8 cellular contexts compared by ENCODE assay signal in the genomic region with DNA sequence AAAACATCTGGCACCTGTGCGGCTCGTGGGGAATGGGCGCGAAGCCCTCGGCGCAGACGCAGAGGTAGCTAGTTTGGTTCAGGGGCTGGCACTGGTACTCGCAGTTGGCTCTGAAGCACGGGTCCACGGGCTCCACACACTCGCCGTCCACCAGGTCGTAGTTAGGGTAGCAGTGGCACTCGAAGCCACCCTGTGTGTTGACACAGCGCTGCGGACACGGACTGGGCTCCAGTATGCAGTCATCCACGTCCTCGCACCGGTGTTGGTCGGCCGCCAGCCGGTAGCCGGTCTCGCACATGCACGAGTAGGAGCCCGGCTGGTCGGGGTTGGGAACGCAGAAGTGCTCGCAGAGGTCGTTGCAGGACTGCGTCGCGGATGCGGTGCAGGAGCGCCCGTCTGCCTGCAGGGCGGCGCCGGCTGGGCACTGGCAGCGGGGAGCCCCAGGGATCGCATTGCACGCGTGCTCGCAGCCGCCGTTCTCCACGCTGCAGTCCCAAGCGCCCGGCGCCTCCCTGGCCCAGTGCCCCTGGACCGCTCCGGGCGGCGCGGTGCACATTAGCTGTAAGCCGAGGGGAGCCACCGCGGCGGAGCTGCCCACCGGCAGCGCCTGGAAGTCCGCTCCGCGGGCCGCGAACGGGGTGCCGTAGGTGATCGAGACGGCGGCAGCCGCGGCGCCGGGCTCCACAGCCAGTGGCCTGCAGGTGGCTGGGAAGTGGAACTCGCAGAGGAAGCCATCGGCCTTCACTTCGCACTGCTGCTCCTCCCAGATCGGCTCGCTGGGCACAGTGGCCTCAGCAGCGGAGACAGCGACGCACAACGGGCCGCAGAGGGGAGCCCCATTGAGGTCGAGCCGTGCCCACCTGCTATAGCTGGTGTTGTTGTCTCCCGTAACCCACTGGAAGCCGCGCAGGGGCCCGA. TPM values are rescaled to one million over a fixed set of nuclear protein-coding genes. Genes with fewer than 3 reads are reported as not detected.
DNase-seq lines count a peak whose midpoint lies in the region; ATAC-seq and TF ChIP-seq lines count a peak whose summit lies in the region.

No MANE protein-coding gene starts in this region.

- no peak overlapping the region for H2AFZ ChIP-seq in DND-41 (ENCODE audit: low read depth, low read length)

- H3K4me3 ChIP-seq in DND-41 (ENCODE audit: low read depth in 1 of 2, low read length in 2 of 2) (no peak overlapping the region), MG63 (peak overlapping the region; percentile 39), adrenal gland (peak overlapping the region in 2 of 4 donors; percentile 28 to 56)

- H3K79me2 ChIP-seq in DND-41 (ENCODE audit: insufficient read depth, low read length): no peaks in the 10 kb centered on the region

- no peaks in the 10 kb centered on the region for H4K20me1 ChIP-seq in DND-41 (ENCODE audit: insufficient read depth, low read length)

- H3K9me3 ChIP-seq in DND-41 (ENCODE audit: insufficient read depth, low read length, severe bottlenecking) (no peaks in the 10 kb centered on the region), MG63 (no peaks in the 10 kb centered on the region), adrenal gland (replicated peaks in 1 of 3) (no peaks in the 10 kb centered on the region)

- no peak overlapping the region for H3K4me2 ChIP-seq in DND-41 (ENCODE audit: insufficient read depth, low read length)

- H3K27me3 ChIP-seq in DND-41 (ENCODE audit: insufficient read depth, low read length, poor library complexity): no peaks in the 10 kb centered on the region
- no peaks in the 10 kb centered on the region; the same call in 1 of the 2 replicates for H3K27me3 ChIP-seq in MG63
- peaks cover 17% of the 10 kb centered on the region for H3K27me3 ChIP-seq in adrenal gland

- no peak for TF ChIP-seq POLR2A in adrenal gland (IDR thresholded peaks at IDR 0.05)

- H3K36me3 ChIP-seq in DND-41 (ENCODE audit: insufficient read depth, low read length) (no peaks in the 10 kb centered on the region), MG63 (no peaks in the 10 kb centered on the region), adrenal gland (replicated peaks in 1 of 2) (no peaks in the 10 kb centered on the region)

- TF ChIP-seq CTCF in DND-41 (IDR thresholded peaks at IDR 0.05; ENCODE audit: borderline replicate concordance, extremely low read depth, low read length, poor library complexity, severe bottlenecking): peak; percentile 51
- TF ChIP-seq CTCF in adrenal gland (IDR thresholded peaks at IDR 0.05): peak in 5 of 6 experiments; percentile 18 to 58 (median 43)

- H3K27ac ChIP-seq in DND-41 (ENCODE audit: low read length) (no peak overlapping the region), adrenal gland (peak overlapping the region in 4 of 5 donors; percentile 38 to 86 (median 60))

- intact Hi-C loops in adrenal gland (cut with DNase I): no loop called here
- intact Hi-C loops in sciatic nerve (cut with DNase I): loop anchor here (5.0 kb wide), 1 partner anchor 274 kb away; no protein-coding TSS in a partner anchor

- 4 to 16% (median 5%) methylated on average over 22 to 92 of the region's 92 CpGs for WGBS in adrenal gland, 4 donors

- no peak overlapping the region for H3K9ac ChIP-seq in DND-41 (ENCODE audit: low read depth, low read length)

- H3K4me1 ChIP-seq in DND-41 (ENCODE audit: insufficient read depth, low read length) (no peaks in the 10 kb centered on the region), adrenal gland (replicated peaks in 1 of 2) (peaks cover 24 to 55% of the 10 kb centered on the region in 2 donors)

- ATAC-seq in DND-41 (ENCODE audit: insufficient read depth, low read depth) (no peak), sciatic nerve (peak; percentile 33)

- DNase-seq in DND-41 (no peak), MG63 (peak; percentile 14), adrenal gland (peak; percentile 45 to 69 (median 55)), hepatic stellate cell (ENCODE audit: low spot score) (peak; percentile 24), sciatic nerve (ENCODE audit: low spot score) (peak; percentile 74), HT-29 (ENCODE audit: low spot score) (no peak), inferior parietal cortex (ENCODE audit: extremely low spot score) (no peak), OCI-M2 (lab: John Stamatoyannopoulos, UW; ENCODE audit: unreplicated experiment) (no peak)

RNA-seq across cellular contexts. Expression of a gene that starts 0.9 kb away (rescaled TPM):
- 0.72 and 1.4 TPM in 2 replicates for total RNA-seq in MG63 (2014; rRNA removed; shearing (Covaris generic); ENCODE audit: low replicate concordance)
- 10 to 100 TPM; 10.0 to 58.0 (median 21.8) TPM for total RNA-seq in adrenal gland
- polyA plus RNA-seq in adrenal gland: 10 to 100 TPM in 1 of 3 donors, 1 to 10 TPM in 2; 3.4 to 16.3 (median 8.5) TPM
- 25.3 TPM for total RNA-seq in sciatic nerve
- not detected in 2 replicates for total RNA-seq in HT-29 (2014; rRNA removed; shearing (Covaris generic))

RNA-seq across cellular contexts. Expression of a gene that starts 13.4 kb away (rescaled TPM):
- total RNA-seq in MG63 (2014; rRNA removed; shearing (Covaris generic); ENCODE audit: low replicate concordance): not detected in 2 replicates
- total RNA-seq in adrenal gland (not detected), sciatic nerve (not detected)
- not detected for polyA plus RNA-seq in adrenal gland
- total RNA-seq in HT-29 (2014; rRNA removed; shearing (Covaris generic)): not detected in 2 replicates

RNA-seq across cellular contexts. Expression of a gene that starts 37.6 kb away (rescaled TPM):
- total RNA-seq in MG63 (2014; rRNA removed; shearing (Covaris generic); ENCODE audit: low replicate concordance): not detected in 2 replicates
- total RNA-seq in adrenal gland (10 to 100 TPM; 22.5 to 83.0 (median 53.7) TPM), sciatic nerve (81.0 TPM)
- 10 to 100 TPM in 1 of 3 donors, 1 to 10 TPM in 2; 4.3 to 16.1 (median 8.0) TPM for polyA plus RNA-seq in adrenal gland
- total RNA-seq in HT-29 (2014; rRNA removed; shearing (Covaris generic)): not detected in 2 replicates

Comparison
In these comparisons a context has a peak if more than half of its experiments do, and no peak if none do; other contexts are left out.
1. DNase-seq: peak in MG63 (single experiment), adrenal gland (7 of 7), hepatic stellate cell (single experiment) and sciatic nerve (single experiment); none in DND-41 (single experiment), HT-29 (single experiment), inferior parietal cortex (single experiment) and OCI-M2 (single experiment).
2. RNA of a gene that starts 37.6 kb away (total RNA-seq): 81.0 TPM in sciatic nerve (single experiment) and 22.5 to 83.0 TPM in adrenal gland; not detected in MG63 and not detected in HT-29; every median in the first group is over 10 times any median in the second.